Comparison of ENCODE assay signal across 21 cellular contexts in the genomic region with DNA sequence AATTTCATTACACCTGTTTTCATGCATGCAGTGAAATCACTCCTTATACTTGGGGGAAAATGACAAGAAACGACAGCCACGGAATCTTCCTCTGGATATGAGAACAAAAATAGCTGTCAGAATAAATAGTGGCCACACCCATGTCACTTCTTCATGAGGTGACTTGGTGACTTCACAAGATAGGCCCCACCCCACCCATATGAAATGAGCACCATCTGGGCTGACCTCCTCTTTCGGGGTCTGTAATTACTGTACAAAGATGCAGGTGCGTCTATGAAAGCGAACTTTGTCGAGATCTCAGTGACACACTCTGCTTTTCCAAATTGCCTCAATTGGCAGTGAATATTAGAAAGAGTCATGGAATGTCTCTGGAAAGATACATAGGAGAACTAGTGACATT.
"Had no signal": no experiment of that assay in that cellular context is flagged by ENCODE, and none has a peak within 500 bp of the region (broad histone marks: within the 10 kb centered on the region; RNA-seq: fewer than 3 reads in every experiment).

No MANE protein-coding gene starts in this region.

- H3K27me3 ChIP-seq: adrenal gland had no signal

- DNase-seq: activated CD4-positive, alpha-beta T cell treated with anti-CD3 and anti-CD28 coated beads for 4 hours; activated CD8-positive, alpha-beta memory T cell treated with anti-CD3 and anti-CD28 coated beads, Interleukin-2, amount 50 U/mL, for 4 hours; activated CD8-positive, alpha-beta T cell treated with anti-CD3 and anti-CD28 coated beads for 36 hours; activated naive CD4-positive, alpha-beta T cell treated with anti-CD3 and anti-CD28 coated beads, Interleukin-2, amount 50 U/mL, for 16 hours; activated naive CD8-positive, alpha-beta T cell treated with anti-CD3 and anti-CD28 coated beads, Interleukin-2, amount 10 ng/mL, durations not matched to agents 7 days and 5 days; adrenal gland; anterior cingulate cortex; cerebellar nuclear complex; NCI-H1092 treated with DMSO at 0.1 percent for 48 hours; NCI-H1417 treated with DMSO at 0.1 percent for 48 hours; NCI-H1694 treated with DMSO at 0.1 percent for 48 hours; NCI-H2029 treated with DMSO at 0.1 percent for 48 hours; NCI-H345; NCI-H510A; NCI-H526 treated with DMSO at 0.1 percent for 48 hours; NCI-H82; SIG-M5; T-cell; WERI-Rb-1 had no signal

- H3K36me3 Mint-ChIP-seq: activated naive CD8-positive, alpha-beta T cell treated with anti-CD3 and anti-CD28 coated beads, Interleukin-2, amount 10 ng/mL, durations not matched to agents 7 days and 5 days; T-cell had no signal

- H3K27ac ChIP-seq: adrenal gland, SK-N-MC, WERI-Rb-1 had no signal

- ATAC-seq: activated CD4-positive, CD25-positive, alpha-beta regulatory T cell treated with anti-CD3 and anti-CD28 coated beads, Interleukin-2, amount 50 U/mL, for 24 hours; activated CD8-positive, alpha-beta T cell treated with anti-CD3 and anti-CD28 coated beads for 36 hours; T-cell had no signal

- H3K9me3 ChIP-seq: adrenal gland had no signal

- H3K4me3 ChIP-seq: adrenal gland, SK-N-MC had no signal

- H3K4me3 Mint-ChIP-seq: activated CD8-positive, alpha-beta T cell treated with anti-CD3 and anti-CD28 coated beads for 36 hours; activated naive CD8-positive, alpha-beta T cell treated with anti-CD3 and anti-CD28 coated beads, Interleukin-2, amount 10 ng/mL, durations not matched to agents 7 days and 5 days; T-cell had no signal

- H3K36me3 ChIP-seq: adrenal gland, WERI-Rb-1 had no signal

- H3K27ac Mint-ChIP-seq: activated CD8-positive, alpha-beta T cell treated with anti-CD3 and anti-CD28 coated beads for 36 hours; activated naive CD8-positive, alpha-beta T cell treated with anti-CD3 and anti-CD28 coated beads, Interleukin-2, amount 10 ng/mL, durations not matched to agents 7 days and 5 days; T-cell had no signal
